In genomic region chr11:94796863-94797262, GRCh38 we compare ENCODE assay signal across 30 cellular contexts. TPM values are rescaled to one million over a fixed set of nuclear protein-coding genes. Genes with fewer than 3 reads are reported as not detected.
DNase-seq lines count a peak whose midpoint lies in the region; ATAC-seq, FAIRE-seq and TF ChIP-seq lines count a peak whose summit lies in the region.
"Had no signal": no experiment of that assay in that cellular context is flagged by ENCODE, and none has a peak within 500 bp of the region (broad histone marks: within the 10 kb centered on the region; RNA-seq: fewer than 3 reads in every experiment).

No MANE protein-coding gene starts in this region.

- DNase-seq in HepG2 (ENCODE audit: low spot score) (no peak), ascending aorta (ENCODE audit: low spot score in 2 of 2) (no peak), iris pigment epithelial cell (ENCODE audit: low read depth) (peak; percentile 34), frontal cortex (ENCODE audit: low spot score in 2 of 2) (no peak), MCF 10A (ENCODE audit: unreplicated experiment) (no peak)
- DNase-seq: activated CD4-positive, alpha-beta T cell treated with anti-CD3 and anti-CD28 coated beads for 4 hours; activated effector memory CD4-positive, alpha-beta T cell treated with Interleukin-2 at 50 U/mL for 16 hours; AML-193; anterior cingulate cortex; CD4-positive, CD25-positive, alpha-beta regulatory T cell; DMS79 treated with DMSO at 0.1 percent for 48 hours; effector memory CD8-positive, alpha-beta T cell; foreskin keratinocyte; left cardiac atrium; mucosa of descending colon; NCI-H1048; NCI-H1694; NCI-H446; NCI-H774; stimulated activated CD4-positive, alpha-beta T cell treated with anti-CD3 and anti-CD28 coated beads, Interleukin-1b, Interleukin-23, amount 100 ng/mL, for 48 hours; stimulated activated naive CD8-positive, alpha-beta T cell treated with anti-CD3 and anti-CD28 coated beads, Interleukin-15, amount 100 ng/mL, for 72 hours; T-helper 9 cell; thyroid gland had no signal

- no peak overlapping the region for H3K4me2 ChIP-seq in HepG2 (ENCODE audit: low read depth, low read length)

- POLR2A ChIA-PET in HepG2 (lab: Yijun Ruan, JAX) = no interaction called here
- POLR2A ChIA-PET in MCF 10A (lab: Yijun Ruan, JAX) = no interaction called here

- H3K27me3 Mint-ChIP-seq in MCF 10A (ENCODE audit: insufficient read depth, unreplicated experiment) = no peaks in the 10 kb centered on the region
- H3K27me3 Mint-ChIP-seq: natural killer cell treated with Interleukin-12 subunit alpha and Interleukin-12 subunit beta and Interleukin-15 and Interleukin-18, amount 100 ng/mL, for 72 hours; stimulated activated naive CD8-positive, alpha-beta T cell treated with anti-CD3 and anti-CD28 coated beads, Interleukin-15, amount 100 ng/mL, for 72 hours had no signal

- H3K4me1 ChIP-seq in liver (ENCODE audit: control insufficient read depth in 4 of 4, insufficient read depth in 4 of 4, low read length in 3 of 4) = peaks cover 2 to 63% (median 44%) of the 10 kb centered on the region in 4 donors
- no peaks in the 10 kb centered on the region for H3K4me1 ChIP-seq in HepG2 (ENCODE audit: insufficient read depth, low read length)
- H3K4me1 ChIP-seq in ascending aorta = peaks cover 7 to 40% of the 10 kb centered on the region in 2 donors
- H3K4me1 ChIP-seq in subcutaneous abdominal adipose tissue (ENCODE audit: control insufficient read depth in 5 of 5, insufficient read depth in 5 of 5, low read length in 5 of 5) = peaks cover 15 to 67% (median 57%) of the 10 kb centered on the region in 5 donors

- no peaks in the 10 kb centered on the region for H3K9me3 ChIP-seq in liver (ENCODE audit: control insufficient read depth in 4 of 4, low read length in 3 of 4)
- H3K9me3 ChIP-seq in HepG2 (ENCODE audit: low read length) = no peaks in the 10 kb centered on the region
- H3K9me3 ChIP-seq in ascending aorta = no peaks in the 10 kb centered on the region
- no peaks in the 10 kb centered on the region for H3K9me3 ChIP-seq in subcutaneous abdominal adipose tissue (ENCODE audit: control insufficient read depth in 5 of 5, low read length in 5 of 5)
- H3K9me3 ChIP-seq: mucosa of descending colon, thyroid gland, vagina had no signal

- H3K27me3 ChIP-seq in liver (ENCODE audit: control insufficient read depth in 4 of 4, insufficient read depth in 4 of 4, low read length in 3 of 4) (no peaks in the 10 kb centered on the region), HepG2 (ENCODE audit: control insufficient read depth in 1 of 2, insufficient read depth in 2 of 2, low read length in 2 of 2) (0 out of 5 replicates have a peak, but pooled peaks cover 0 to 5% of the 10 kb centered on the region in 2 experiments), ascending aorta (no peaks in the 10 kb centered on the region), subcutaneous abdominal adipose tissue (ENCODE audit: control insufficient read depth in 5 of 5, insufficient read depth in 4 of 5, low read length in 5 of 5) (no peaks in the 10 kb centered on the region)
- H3K27me3 ChIP-seq: foreskin keratinocyte, thyroid gland, vagina had no signal

- H3K4me3 Mint-ChIP-seq in MCF 10A (ENCODE audit: unreplicated experiment) = no peak overlapping the region
- H3K4me3 Mint-ChIP-seq: activated naive CD8-positive, alpha-beta T cell; CD4-positive, CD25-positive, alpha-beta regulatory T cell; effector memory CD8-positive, alpha-beta T cell; natural killer cell treated with Interleukin-12 subunit alpha and Interleukin-12 subunit beta and Interleukin-15 and Interleukin-18, amount 100 ng/mL, for 72 hours; stimulated activated naive CD8-positive, alpha-beta T cell treated with anti-CD3 and anti-CD28 coated beads, Interleukin-15, amount 100 ng/mL, for 72 hours had no signal

- FAIRE-seq in HepG2 (lab: Jason Lieb, UNC) = no peak
- FAIRE-seq in frontal cortex (lab: Jason Lieb, UNC) = no peak
- FAIRE-seq: RCC 7860 had no signal

- BruUV-seq in HepG2 (replicated peaks; lab: Mats Ljungman, UMichigan) = no TSS peak
- BruUV-seq in MCF 10A (replicated peaks; lab: Mats Ljungman, UMichigan) = no TSS peak

- no peak overlapping the region for H3K27ac Mint-ChIP-seq in MCF 10A (ENCODE audit: low read depth, unreplicated experiment)
- H3K27ac Mint-ChIP-seq: activated naive CD8-positive, alpha-beta T cell; CD4-positive, CD25-positive, alpha-beta regulatory T cell; effector memory CD8-positive, alpha-beta T cell; natural killer cell treated with Interleukin-12 subunit alpha and Interleukin-12 subunit beta and Interleukin-15 and Interleukin-18, amount 100 ng/mL, for 72 hours; stimulated activated naive CD8-positive, alpha-beta T cell treated with anti-CD3 and anti-CD28 coated beads, Interleukin-15, amount 100 ng/mL, for 72 hours had no signal

- no peak for TF ChIP-seq EP300 in HepG2 (IDR thresholded peaks at IDR 0.05; ENCODE audit: low read depth in 2 of 2, low read length in 2 of 2)
- no peak for TF ChIP-seq EP300 in HepG2 (CRISPR knock-in tag; IDR thresholded peaks at IDR 0.05; ENCODE audit: borderline replicate concordance)

- peaks cover 23% of the 10 kb centered on the region for H3K4me1 Mint-ChIP-seq in MCF 10A (ENCODE audit: insufficient read depth, unreplicated experiment)
- H3K4me1 Mint-ChIP-seq: CD4-positive, CD25-positive, alpha-beta regulatory T cell; stimulated activated naive CD8-positive, alpha-beta T cell treated with anti-CD3 and anti-CD28 coated beads, Interleukin-15, amount 100 ng/mL, for 72 hours had no signal

- H4K20me1 ChIP-seq in HepG2 (ENCODE audit: insufficient read depth, low read length) = no peaks in the 10 kb centered on the region

- H3K9me3 Mint-ChIP-seq in MCF 10A (ENCODE audit: unreplicated experiment) = no peaks in the 10 kb centered on the region
- H3K9me3 Mint-ChIP-seq: CD4-positive, CD25-positive, alpha-beta regulatory T cell; effector memory CD8-positive, alpha-beta T cell; natural killer cell treated with Interleukin-12 subunit alpha and Interleukin-12 subunit beta and Interleukin-15 and Interleukin-18, amount 100 ng/mL, for 72 hours; stimulated activated naive CD8-positive, alpha-beta T cell treated with anti-CD3 and anti-CD28 coated beads, Interleukin-15, amount 100 ng/mL, for 72 hours had no signal

- H3K36me3 ChIP-seq in liver (ENCODE audit: control insufficient read depth in 4 of 4, insufficient read depth in 3 of 4, low read depth in 1 of 4, low read length in 3 of 4) (peaks cover 0 to 5% (median 2%) of the 10 kb centered on the region in 4 donors), HepG2 (replicated peaks in 1 of 2; ENCODE audit: control insufficient read depth in 1 of 2, insufficient read depth in 2 of 2, low read length in 2 of 2) (no peaks in the 10 kb centered on the region), ascending aorta (peaks cover 6 to 12% of the 10 kb centered on the region in 2 donors), subcutaneous abdominal adipose tissue (ENCODE audit: control insufficient read depth in 5 of 5, insufficient read depth in 5 of 5, low read length in 5 of 5) (peaks cover 0 to 21% (median 15%) of the 10 kb centered on the region in 5 donors)
- H3K36me3 ChIP-seq: vagina had no signal

- 61% methylated on average over 4 of the region's 4 CpGs for WGBS in liver
- WGBS in HepG2 (ENCODE audit: low lambda C conversion rate) = 12% methylated on average over 4 of the region's 4 CpGs

- no peaks in the 10 kb centered on the region for H3K36me3 Mint-ChIP-seq in MCF 10A (ENCODE audit: insufficient read depth, unreplicated experiment)
- H3K36me3 Mint-ChIP-seq: activated naive CD8-positive, alpha-beta T cell; CD4-positive, CD25-positive, alpha-beta regulatory T cell; natural killer cell treated with Interleukin-12 subunit alpha and Interleukin-12 subunit beta and Interleukin-15 and Interleukin-18, amount 100 ng/mL, for 72 hours had no signal

- no peak for TF ChIP-seq POLR2A in HepG2 (IDR thresholded peaks at IDR 0.05; ENCODE audit: insufficient read depth in 1 of 2, low read depth in 2 of 2, low read length in 2 of 2)

- intact Hi-C loops in HepG2 (cut with micrococcal nuclease; ENCODE audit: unreplicated experiment) = no loop called here
- intact Hi-C loops in ascending aorta (cut with DNase I) = loop anchor here (10.0 kb wide), 1 partner anchor 298 kb away; no protein-coding TSS in a partner anchor
- intact Hi-C loops in MCF 10A (cut with micrococcal nuclease) = no loop called here

- H3K79me2 ChIP-seq in HepG2 (ENCODE audit: insufficient read depth, low read length) = no peaks in the 10 kb centered on the region

- TF ChIP-seq CTCF in liver (IDR thresholded peaks at IDR 0.05; ENCODE audit: low read depth, low read length, missing input control) = no peak
- no peak for TF ChIP-seq CTCF in HepG2 (CRISPR knock-in tag; IDR thresholded peaks at IDR 0.05)
- no peak for TF ChIP-seq CTCF in ascending aorta (IDR thresholded peaks at IDR 0.05)
- no peak for TF ChIP-seq CTCF in MCF 10A (IDR thresholded peaks at IDR 0.05; ENCODE audit: unreplicated experiment)

- H3K4me3 ChIP-seq in liver (ENCODE audit: low read depth in 1 of 3, low read length in 3 of 3) = peak overlapping the region; percentile 17 to 51 (median 19)
- H3K4me3 ChIP-seq in HepG2 (replicated peaks in 1 of 3; ENCODE audit: insufficient read depth in 1 of 3, low read depth in 2 of 3, low read length in 3 of 3) = no peak overlapping the region
- no peak overlapping the region for H3K4me3 ChIP-seq in ascending aorta
- no peak overlapping the region for H3K4me3 ChIP-seq in subcutaneous abdominal adipose tissue (ENCODE audit: low read depth in 1 of 5, low read length in 5 of 5)
- H3K4me3 ChIP-seq: mucosa of descending colon, thyroid gland, vagina had no signal

- no peak for TF ChIP-seq RAD21 in liver (IDR thresholded peaks at IDR 0.05)
- no peak for TF ChIP-seq RAD21 in HepG2 (CRISPR knock-in tag; IDR thresholded peaks at IDR 0.05)

- CTCF ChIA-PET in HepG2 (lab: Yijun Ruan, JAX; ENCODE audit: low intra/inter-chr PET ratio, low total read pairs) (no interaction called here), MCF 10A (lab: Yijun Ruan, JAX) (interaction anchor here (0.7 to 1.5 kb wide), 2 partner anchors 10 to 454 kb away, joined by 3 to 5 read pairs; no protein-coding TSS in a partner anchor)

- ATAC-seq in HepG2 = no peak
- ATAC-seq in GM18861 (IDR thresholded peaks at IDR 0.05; ENCODE audit: unreplicated experiment) = no peak
- ATAC-seq: effector memory CD8-positive, alpha-beta T cell; foreskin keratinocyte; left cardiac atrium; mucosa of descending colon; natural killer cell treated with Interleukin-12 subunit alpha and Interleukin-12 subunit beta and Interleukin-15 and Interleukin-18, amount 100 ng/mL, for 72 hours; stimulated activated naive CD8-positive, alpha-beta T cell treated with anti-CD3 and anti-CD28 coated beads, Interleukin-15, amount 100 ng/mL, for 72 hours had no signal

- H3K9ac ChIP-seq in liver (ENCODE audit: low read depth in 1 of 2, low read length in 2 of 2) = no peak overlapping the region
- no peak overlapping the region for H3K9ac ChIP-seq in HepG2 (ENCODE audit: insufficient read depth, low read depth, low read length)
- no peak overlapping the region for H3K9ac ChIP-seq in subcutaneous abdominal adipose tissue (ENCODE audit: low read length in 5 of 5)

- H3K27ac ChIP-seq in liver (ENCODE audit: low read depth in 1 of 2, low read length in 2 of 2) (peak overlapping the region; percentile 12 to 26), HepG2 (ENCODE audit: extremely low read length, insufficient read depth, low read length) (no peak overlapping the region), ascending aorta (peak overlapping the region; percentile 75 to 81), subcutaneous abdominal adipose tissue (ENCODE audit: low read depth, low read length) (peak overlapping the region; percentile 93)
- H3K27ac ChIP-seq: foreskin keratinocyte, thyroid gland, vagina had no signal

- in situ Hi-C loops in HepG2 (cut with HindIII; ENCODE audit: extremely low pct_ligation_motif_present, low pct_unique_long_range_greater_than_20kb) = no loop called here

- no peak overlapping the region for H2AFZ ChIP-seq in HepG2 (ENCODE audit: low read length)

RNA-seq across cellular contexts. Expression of gene AMOTL1, which starts 28.7 kb away (rescaled TPM):
- total RNA-seq in liver = 10 to 100 TPM in 1 of 2 donors, 1 to 10 TPM in 1; 5.5 to 29.5 TPM
- polyA plus RNA-seq in liver = 1 to 10 TPM; 2.2 to 8.9 TPM
- 0.20 and 0.24 TPM in 2 replicates for total RNA-seq in HepG2 (2016; rRNA removed; fragmentation: Illumina TruSeq; extraction: Trizol)
- under 0.01 TPM in 2 replicates for total RNA-seq in HepG2 (2016; cell fraction: cytosol; rRNA removed; fragmentation: Illumina TruSeq; extraction: Trizol; ENCODE audit: low read depth)
- total RNA-seq in HepG2 (2016; cell fraction: insoluble cytoplasmic fraction; rRNA removed; fragmentation: Illumina TruSeq; extraction: Trizol) = 0.07 and 0.19 TPM in 2 replicates
- 0.03 TPM in 2 replicates for total RNA-seq in HepG2 (2016; cell fraction: membrane; rRNA removed; fragmentation: Illumina TruSeq; extraction: Trizol)
- total RNA-seq in HepG2 (2016; cell fraction: nucleus; rRNA removed; fragmentation: Illumina TruSeq; extraction: Trizol) = 0.06 and 0.22 TPM in 2 replicates
- 0.01 and 0.03 TPM in 2 replicates for polyA plus RNA-seq in HepG2 (2011; rRNA removed)
- polyA plus RNA-seq in HepG2 (2011; cell fraction: cytosol; rRNA removed) = 0.03 and 0.06 TPM in 2 replicates
- polyA plus RNA-seq in HepG2 (2011; cell fraction: nucleus; rRNA removed) = 0.05 TPM in 2 replicates
- 0.03 TPM in 2 replicates for polyA plus RNA-seq in HepG2 (2012)
- not detected in 2 replicates for polyA plus RNA-seq in HepG2 (2016; cell fraction: cytosol; fragmentation: Illumina TruSeq; extraction: Trizol; ENCODE audit: low read depth)
- polyA plus RNA-seq in HepG2 (2016; cell fraction: insoluble cytoplasmic fraction; fragmentation: Illumina TruSeq; extraction: Trizol; ENCODE audit: low read depth) = 0.04 and 0.26 TPM in 2 replicates
- polyA plus RNA-seq in HepG2 (2016; cell fraction: membrane; fragmentation: Illumina TruSeq; extraction: Trizol; ENCODE audit: low read depth) = 0.02 TPM in 2 replicates
- polyA plus RNA-seq in HepG2 (2016; cell fraction: nucleus; fragmentation: Illumina TruSeq; extraction: Trizol; ENCODE audit: insufficient read depth, low read depth) = 0.05 and 0.31 TPM in 2 replicates
- polyA minus RNA-seq in HepG2 (2011; rRNA and poly(A)+ RNA removed; ENCODE audit: low replicate concordance) = 0.10 and 17.0 TPM in 2 replicates
- 0.10 and 0.53 TPM in 2 replicates for polyA minus RNA-seq in HepG2 (2011; cell fraction: cytosol; rRNA and poly(A)+ RNA removed)
- 0.12 and 0.26 TPM in 2 replicates for polyA minus RNA-seq in HepG2 (2011; cell fraction: nucleus; rRNA and poly(A)+ RNA removed)
- total RNA-seq in ascending aorta = 32.6 TPM
- total RNA-seq in frontal cortex = 35.5 TPM
- 76.6 and 77.0 TPM in 2 replicates for total RNA-seq in MCF 10A (2022)

Comparison
In these comparisons a context has a peak if more than half of its experiments do, and no peak if none do; other contexts are left out.
1. H3K4me3 ChIP-seq: peak in liver (3 of 3); none in HepG2 (0 of 3), ascending aorta (0 of 2) and subcutaneous abdominal adipose tissue (0 of 5).
2. RNA of gene AMOTL1, which starts 28.7 kb away (total RNA-seq): 76.6 to 77.0 TPM in MCF 10A, 35.5 TPM in frontal cortex (single experiment), 32.6 TPM in ascending aorta (single experiment) and 5.5 to 29.5 TPM in liver; under 0.01 to 0.24 TPM in HepG2; every median in the first group is over 4 times any median in the second.